Comparison of ENCODE assay signal across 8 cellular contexts in genomic region chr19:38676023-38676877, GRCh38. TPM values are rescaled to one million over a fixed set of nuclear protein-coding genes. Genes with fewer than 3 reads are reported as not detected.
A peak's percentile ranks its signal among the peaks of the same experiment; 100 is the strongest.
DNase-seq lines count a peak whose midpoint lies in the region; FAIRE-seq and TF ChIP-seq lines count a peak whose summit lies in the region.

No MANE protein-coding gene starts in this region.

- no peak for TF ChIP-seq CTCF in astrocyte (IDR thresholded peaks at IDR 0.05; ENCODE audit: insufficient read depth, low read depth, low read length)
- no peak for TF ChIP-seq CTCF in tibial nerve (IDR thresholded peaks at IDR 0.05)

- H3K79me2 ChIP-seq in astrocyte (ENCODE audit: insufficient read depth, low read length) (peaks cover 96% of the 10 kb centered on the region), mesendoderm (ENCODE audit: control insufficient read depth, insufficient read depth, low read length) (peaks cover 86% of the 10 kb centered on the region)

- no peaks in the 10 kb centered on the region for H3K9me3 Mint-ChIP-seq in astrocyte (ENCODE audit: unreplicated experiment)

- TF ChIP-seq POLR2A in tibial nerve (IDR thresholded peaks at IDR 0.05) = no peak

- peaks cover 84% of the 10 kb centered on the region for H4K20me1 ChIP-seq in astrocyte (ENCODE audit: insufficient read depth, low read length)

- H3K27ac ChIP-seq in astrocyte (ENCODE audit: low read depth, low read length) (peak overlapping the region; percentile 46), tibial nerve (peak overlapping the region in 3 of 4 donors; percentile 37 to 84 (median 80)), mesendoderm (ENCODE audit: low read depth, low read length) (no peak overlapping the region)

- H3K27me3 ChIP-seq in astrocyte (ENCODE audit: insufficient read depth, low read length) (no peaks in the 10 kb centered on the region), tibial nerve (no peaks in the 10 kb centered on the region), mesendoderm (ENCODE audit: insufficient read depth, low read length, poor library complexity) (no peaks in the 10 kb centered on the region)

- H3K36me3 Mint-ChIP-seq in astrocyte (ENCODE audit: low read depth, unreplicated experiment) = peaks cover 37% of the 10 kb centered on the region

- peak; percentile 52 for DNase-seq in NCI-H510A treated with DMSO at 0.1 percent for 48 hours (lab: John Stamatoyannopoulos, UW)
- DNase-seq in NCI-H510A (lab: John Stamatoyannopoulos, UW) = no peak
- DNase-seq in astrocyte (ENCODE audit: low read depth) = peak; percentile 85
- DNase-seq in kidney glomerular epithelial cell (lab: John Stamatoyannopoulos, UW) = peak; percentile 54
- no peak for DNase-seq in tibial nerve (ENCODE audit: low spot score in 2 of 2)
- DNase-seq in central memory CD4-positive, alpha-beta T cell = no peak
- no peak for DNase-seq in mesendoderm
- DNase-seq in stimulated activated CD8-positive, alpha-beta memory T cell treated with anti-CD3 and anti-CD28 coated beads, Interleukin-4, amount 100 ng/mL, for 48 hours = no peak

- peak overlapping the region; percentile 93 for H3K27ac Mint-ChIP-seq in astrocyte (ENCODE audit: unreplicated experiment)

- H3K56ac ChIP-seq in mesendoderm (ENCODE audit: low read length) = no peak overlapping the region

- no peak for FAIRE-seq in astrocyte (lab: Jason Lieb, UNC)

- H4K5ac ChIP-seq in mesendoderm (ENCODE audit: low read length) = no peak overlapping the region

- H3K27me3 Mint-ChIP-seq in astrocyte (ENCODE audit: low read depth, unreplicated experiment) = no peaks in the 10 kb centered on the region

- TF ChIP-seq EP300 in tibial nerve (IDR thresholded peaks at IDR 0.05) = no peak

- H2BK5ac ChIP-seq in mesendoderm (ENCODE audit: low read length) = no peak overlapping the region

- H3K9me3 ChIP-seq in astrocyte (ENCODE audit: insufficient read depth, low read depth, low read length) = no peaks in the 10 kb centered on the region
- no peaks in the 10 kb centered on the region for H3K9me3 ChIP-seq in tibial nerve

- H2AK5ac ChIP-seq in mesendoderm (ENCODE audit: low read length) = no peak overlapping the region

- H3K36me3 ChIP-seq in astrocyte (ENCODE audit: insufficient read depth, low read length) (peaks cover 16% of the 10 kb centered on the region), tibial nerve (no peaks in the 10 kb centered on the region), mesendoderm (ENCODE audit: control insufficient read depth, insufficient read depth, low read length) (no peaks in the 10 kb centered on the region)

- peaks cover 41% of the 10 kb centered on the region for H3K79me1 ChIP-seq in mesendoderm (ENCODE audit: low read length)

- H2BK15ac ChIP-seq in mesendoderm (replicated peaks; ENCODE audit: low read depth) = no peak overlapping the region

- H3K18ac ChIP-seq in mesendoderm (ENCODE audit: low read length) = no peak overlapping the region

- 43 to 44% methylated on average over 11 to 12 of the region's 13 CpGs for WGBS in tibial nerve, 2 donors
- no CpG with 5 or more reads among the region's 13 CpGs for WGBS in mesendoderm (ENCODE audit: extremely low coverage, insufficient coverage, low lambda C conversion rate)

- no peak overlapping the region for H4K8ac ChIP-seq in mesendoderm (ENCODE audit: low read depth, low read length)

- no peak overlapping the region for H2AFZ ChIP-seq in astrocyte (ENCODE audit: low read depth, low read length)

- peaks cover 57% of the 10 kb centered on the region for H3K4me1 ChIP-seq in astrocyte (ENCODE audit: insufficient read depth, low read length)
- H3K4me1 ChIP-seq in tibial nerve = peaks cover 0 to 87% (median 45%) of the 10 kb centered on the region in 4 donors
- peaks cover 7% of the 10 kb centered on the region for H3K4me1 ChIP-seq in mesendoderm (ENCODE audit: control insufficient read depth, low read depth, low read length)

- H3K9ac ChIP-seq in astrocyte (ENCODE audit: low read length) (peak overlapping the region; percentile 29), mesendoderm (ENCODE audit: low read length) (no peak overlapping the region)

- H3K4me1 Mint-ChIP-seq in astrocyte (ENCODE audit: low read depth, unreplicated experiment) = peaks cover 77% of the 10 kb centered on the region

- H3K4me2 ChIP-seq in astrocyte (ENCODE audit: low read length) (peak overlapping the region; percentile 66), mesendoderm (ENCODE audit: low read length) (no peak overlapping the region)

- H2BK120ac ChIP-seq in mesendoderm (ENCODE audit: low read depth, low read length) = no peak overlapping the region

- H3K4me3 Mint-ChIP-seq in astrocyte (ENCODE audit: unreplicated experiment) = no peak overlapping the region

- H3K4me3 ChIP-seq in astrocyte (ENCODE audit: insufficient read depth, low read depth, low read length) (no peak overlapping the region), tibial nerve (no peak overlapping the region), mesendoderm (ENCODE audit: low read length) (no peak overlapping the region)

- no peak overlapping the region for H3K23ac ChIP-seq in mesendoderm (ENCODE audit: low read length)

- no peak overlapping the region for H3K4ac ChIP-seq in mesendoderm (ENCODE audit: low read depth, low read length)

RNA-seq across cellular contexts. Expression of gene ACTN4, which starts 28.8 kb away (rescaled TPM):
- total RNA-seq in astrocyte = 805 and 879 TPM in 2 replicates
- 100 to 1,000 TPM; 342 to 463 (median 382) TPM for total RNA-seq in tibial nerve
- polyA plus RNA-seq in mesendoderm (2013, experiment 1 of 2) = 294 TPM
- 302 TPM for polyA plus RNA-seq in mesendoderm (2013, experiment 2 of 2)

RNA-seq across cellular contexts. Expression of gene EIF3K, which starts 57.3 kb away (rescaled TPM):
- total RNA-seq in astrocyte = 222 and 229 TPM in 2 replicates
- 100 to 1,000 TPM; 326 to 534 (median 466) TPM for total RNA-seq in tibial nerve
- 422 TPM for polyA plus RNA-seq in mesendoderm (2013, experiment 1 of 2)
- 421 TPM for polyA plus RNA-seq in mesendoderm (2013, experiment 2 of 2)

RNA-seq across cellular contexts. Expression of gene MAP4K1, which starts 58.5 kb away (rescaled TPM):
- total RNA-seq in astrocyte (0.87 and 1.7 TPM in 2 replicates), tibial nerve (10 to 100 TPM in 1 of 4 donors, 1 to 10 TPM in 3; 2.5 to 10.0 (median 8.8) TPM)
- polyA plus RNA-seq in mesendoderm (2013, experiment 1 of 2) = 9.1 TPM
- 8.6 TPM for polyA plus RNA-seq in mesendoderm (2013, experiment 2 of 2)

Comparison
In these comparisons a context has a peak if more than half of its experiments do, and no peak if none do; other contexts are left out.
1. DNase-seq: peak in NCI-H510A treated with DMSO at 0.1 percent for 48 hours (single experiment), astrocyte (single experiment) and kidney glomerular epithelial cell (single experiment); none in NCI-H510A (single experiment), tibial nerve (0 of 2), central memory CD4-positive, alpha-beta T cell (single experiment), mesendoderm (single experiment) and stimulated activated CD8-positive, alpha-beta memory T cell treated with anti-CD3 and anti-CD28 coated beads, Interleukin-4, amount 100 ng/mL, for 48 hours (single experiment).